24 cellular contexts compared by ENCODE assay signal in the genomic region with DNA sequence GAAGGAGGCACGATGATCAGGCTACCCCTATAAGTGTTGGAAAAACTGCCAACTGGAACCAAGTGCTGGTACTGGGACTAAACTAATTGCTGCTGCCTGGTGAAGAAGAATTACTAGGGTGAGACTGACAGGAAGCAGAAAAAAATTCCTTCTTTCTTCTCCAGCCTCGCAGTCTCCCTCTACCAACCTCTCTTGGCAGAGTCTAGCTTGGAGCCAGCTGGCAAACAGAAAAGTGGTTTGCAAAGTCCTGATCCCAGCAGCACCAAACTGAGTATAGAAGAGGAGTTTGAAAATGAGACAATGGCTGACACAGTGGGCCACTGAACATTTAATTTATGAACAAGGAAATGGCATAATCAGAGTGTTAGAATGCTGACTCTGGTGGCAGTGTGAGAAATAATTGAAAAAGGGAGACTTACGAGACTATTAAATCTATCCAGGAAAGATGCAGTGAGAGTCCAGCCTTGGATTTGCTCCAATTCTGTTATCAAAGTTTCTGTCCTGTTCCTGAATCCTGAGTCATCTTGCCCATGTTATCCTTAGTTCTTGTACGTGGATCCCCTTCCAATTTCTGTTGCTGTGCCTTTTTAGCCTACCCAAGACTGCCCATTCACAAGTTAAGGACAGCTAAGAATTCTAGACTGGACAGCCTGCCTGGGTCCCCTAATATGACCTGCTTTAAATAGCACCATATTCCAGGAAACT. TPM values are rescaled to one million over a fixed set of nuclear protein-coding genes. Genes with fewer than 3 reads are reported as not detected.
DNase-seq lines count a peak whose midpoint lies in the region; ATAC-seq and TF ChIP-seq lines count a peak whose summit lies in the region.
"Had no signal": no experiment of that assay in that cellular context is flagged by ENCODE, and none has a peak within 500 bp of the region (broad histone marks: within the 10 kb centered on the region; RNA-seq: fewer than 3 reads in every experiment).

No MANE protein-coding gene starts in this region.

- POLR2A ChIA-PET in A673 (lab: Charles Lee; ENCODE audit: low non-redundant PET) = no interaction called here

- no peak for TF ChIP-seq CTCF in A673 (conservative IDR thresholded peaks at IDR 0.05; ENCODE audit: low read depth, low read length)

- H3K4me3 ChIP-seq in A673 (ENCODE audit: low read depth, low read length, poor library complexity, severe bottlenecking) = no peak overlapping the region
- H3K4me3 ChIP-seq: heart right ventricle, K562, tibial artery had no signal

- BruUV-seq in A673 (replicated peaks; lab: Mats Ljungman, UMichigan) = no TSS peak

- H3K27ac ChIP-seq in A673 (ENCODE audit: low read depth, low read length, poor library complexity, severe bottlenecking) = no peak overlapping the region
- H3K27ac ChIP-seq: heart right ventricle, tibial artery, WERI-Rb-1 had no signal

- H3K4me1 ChIP-seq in A673 (ENCODE audit: insufficient read depth, low read length, poor library complexity, severe bottlenecking) = peaks cover 4% of the 10 kb centered on the region
- H3K4me1 ChIP-seq: tibial artery had no signal

- ATAC-seq in GM18858 (IDR thresholded peaks at IDR 0.05; ENCODE audit: unreplicated experiment) = no peak
- ATAC-seq in GM19324 (IDR thresholded peaks at IDR 0.05; ENCODE audit: low FRiP score, unreplicated experiment) = no peak
- no peak for ATAC-seq in GM19395 (IDR thresholded peaks at IDR 0.05; ENCODE audit: unreplicated experiment)
- ATAC-seq: CD8-positive, alpha-beta T cell; heart right ventricle; K562; natural killer cell had no signal

- no peaks in the 10 kb centered on the region for H3K36me3 ChIP-seq in A673 (ENCODE audit: insufficient read depth, low read length, poor library complexity, severe bottlenecking)
- H3K36me3 ChIP-seq: heart right ventricle, tibial artery, WERI-Rb-1 had no signal

- no peaks in the 10 kb centered on the region for H3K9me3 ChIP-seq in A673 (ENCODE audit: low read depth, low read length, poor library complexity, severe bottlenecking)
- H3K9me3 ChIP-seq: tibial artery had no signal

- CTCF ChIA-PET in A673 (lab: Charles Lee) = interaction anchor here (0.7 to 0.8 kb wide), 2 partner anchors 294 to 299 kb away, joined by 3 to 5 read pairs; no protein-coding TSS in a partner anchor

- intact Hi-C loops in A673 (cut with micrococcal nuclease; ENCODE audit: unreplicated experiment) = loop anchor here (5.0 kb wide), 1 partner anchor 891 kb away; no protein-coding TSS in a partner anchor

- no peaks in the 10 kb centered on the region for H3K27me3 ChIP-seq in A673 (replicated peaks; ENCODE audit: insufficient read depth, low read depth, low read length, poor library complexity)
- H3K27me3 ChIP-seq: heart right ventricle, tibial artery had no signal

- DNase-seq in A673 (ENCODE audit: low spot score) (peak; percentile 39), H4 (ENCODE audit: low spot score) (peak; percentile 24), astrocyte of the hippocampus (ENCODE audit: low read depth, low spot score) (peak; percentile 26), myocyte (ENCODE audit: low read depth) (peak; percentile 29), HuH-7 (ENCODE audit: low spot score) (no peak)
- DNase-seq: activated CD4-positive, alpha-beta T cell treated with anti-CD3 and anti-CD28 coated beads, Interleukin-2, amount 10 ng/mL, durations not matched to agents 7 days and 5 days; activated CD8-positive, alpha-beta memory T cell treated with anti-CD3 and anti-CD28 coated beads, Interleukin-2, amount 10 ng/mL, durations not matched to agents 7 days and 5 days; activated naive CD4-positive, alpha-beta T cell treated with anti-CD3 and anti-CD28 coated beads, Interleukin-2, amount 10 ng/mL, durations not matched to agents 7 days and 5 days; activated T-cell treated with anti-CD3 and anti-CD28 coated beads, Interleukin-2, amount 50 U/mL, for 72 hours; CD8-positive, alpha-beta T cell; GF-D8; heart right ventricle; mesenchymal stem cell; natural killer cell; NCI-H187; NCI-H345; OCI-M1; tibial artery; WERI-Rb-1 had no signal

RNA-seq across cellular contexts. Expression of gene DISP1, which starts 23.7 kb away (rescaled TPM):
- total RNA-seq in A673 (2021) = 1.4 TPM in 2 replicates
- 2.7 and 3.8 TPM in 2 replicates for total RNA-seq in H4 (2014; rRNA removed; shearing (Covaris generic))
- 2.2 and 2.5 TPM in 2 replicates for total RNA-seq in myocyte
- polyA plus RNA-seq in myocyte (2012) = 2.8 TPM

RNA-seq across cellular contexts. Expression of gene FAM177B, which starts 54.2 kb away (rescaled TPM):
- total RNA-seq in A673 (2021) (not detected in 2 replicates), myocyte (not detected in 2 replicates)
- total RNA-seq in H4 (2014; rRNA removed; shearing (Covaris generic)) = not detected in 2 replicates
- polyA plus RNA-seq in myocyte (2012) = not detected
- total RNA-seq: activated T-cell treated with anti-CD3 and anti-CD28 coated beads, Interleukin-2, amount 50 U/mL, for 72 hours; CD8-positive, alpha-beta T cell; heart right ventricle; K562; natural killer cell; osteocyte had no signal
- polyA plus RNA-seq: K562 had no signal
